Comparison of ENCODE assay signal across 15 cellular contexts in genomic region chr16:52573365-52574104, GRCh38. TPM values are rescaled to one million over a fixed set of nuclear protein-coding genes. Genes with fewer than 3 reads are reported as not detected.
DNase-seq lines count a peak whose midpoint lies in the region; ATAC-seq and TF ChIP-seq lines count a peak whose summit lies in the region.
"Had no signal": no experiment of that assay in that cellular context is flagged by ENCODE, and none has a peak within 500 bp of the region (broad histone marks: within the 10 kb centered on the region; RNA-seq: fewer than 3 reads in every experiment).

No MANE protein-coding gene starts in this region.

- H3K36me3 ChIP-seq in muscle layer of duodenum (ENCODE audit: control insufficient read depth in 1 of 2, insufficient read depth in 2 of 2, low read length in 2 of 2) (no peaks in the 10 kb centered on the region), gastroesophageal sphincter (no peaks in the 10 kb centered on the region)

- no peaks in the 10 kb centered on the region for H3K36me3 Mint-ChIP-seq in natural killer cell treated with Interleukin-12 subunit alpha and Interleukin-12 subunit beta and Interleukin-15 and Interleukin-18, amount 100 ng/mL, for 72 hours
- H3K36me3 Mint-ChIP-seq: T-cell had no signal

- no peak overlapping the region for H3K4me3 ChIP-seq in muscle layer of duodenum (ENCODE audit: low read depth in 1 of 2, low read length in 2 of 2)
- no peak overlapping the region for H3K4me3 ChIP-seq in gastroesophageal sphincter

- no peaks in the 10 kb centered on the region for H3K27me3 Mint-ChIP-seq in natural killer cell treated with Interleukin-12 subunit alpha and Interleukin-12 subunit beta and Interleukin-15 and Interleukin-18, amount 100 ng/mL, for 72 hours
- H3K27me3 Mint-ChIP-seq: stimulated activated naive CD8-positive, alpha-beta T cell treated with anti-CD3 and anti-CD28 coated beads, Interleukin-15, Interleukin-2, amounts not matched to agents 100 ng/mL and 50 ng/mL, for 24 hours; T-cell had no signal

- H3K27ac ChIP-seq in muscle layer of duodenum (ENCODE audit: low read length) (peak overlapping the region; percentile 56), gastroesophageal sphincter (no peak overlapping the region)

- no peaks in the 10 kb centered on the region for H3K4me1 Mint-ChIP-seq in natural killer cell treated with Interleukin-12 subunit alpha and Interleukin-12 subunit beta and Interleukin-15 and Interleukin-18, amount 100 ng/mL, for 72 hours (ENCODE audit: low read depth in 2 of 2)
- H3K4me1 Mint-ChIP-seq: T-cell had no signal

- TF ChIP-seq EP300 in gastroesophageal sphincter (IDR thresholded peaks at IDR 0.05), result no peak

- peaks cover 0 to 2% of the 10 kb centered on the region in 2 donors for H3K4me1 ChIP-seq in muscle layer of duodenum (ENCODE audit: control insufficient read depth in 1 of 2, insufficient read depth in 2 of 2, low read length in 2 of 2)
- H3K4me1 ChIP-seq in gastroesophageal sphincter, result no peaks in the 10 kb centered on the region

- no peak for TF ChIP-seq CTCF in gastroesophageal sphincter (IDR thresholded peaks at IDR 0.05)

- H3K9me3 Mint-ChIP-seq in natural killer cell treated with Interleukin-12 subunit alpha and Interleukin-12 subunit beta and Interleukin-15 and Interleukin-18, amount 100 ng/mL, for 72 hours, result peaks cover 13% of the 10 kb centered on the region

- ATAC-seq in GM18907 (IDR thresholded peaks at IDR 0.05; ENCODE audit: unreplicated experiment), result peak; percentile 99
- ATAC-seq in HG02678 (IDR thresholded peaks at IDR 0.05; ENCODE audit: unreplicated experiment), result peak; percentile 95
- no peak for ATAC-seq in gastroesophageal sphincter
- no peak for ATAC-seq in natural killer cell treated with Interleukin-12 subunit alpha and Interleukin-12 subunit beta and Interleukin-15 and Interleukin-18, amount 100 ng/mL, for 72 hours
- ATAC-seq: T-cell had no signal

- H3K4me3 Mint-ChIP-seq in natural killer cell treated with Interleukin-12 subunit alpha and Interleukin-12 subunit beta and Interleukin-15 and Interleukin-18, amount 100 ng/mL, for 72 hours, result no peak overlapping the region
- H3K4me3 Mint-ChIP-seq: stimulated activated naive CD8-positive, alpha-beta T cell treated with anti-CD3 and anti-CD28 coated beads, Interleukin-15, Interleukin-2, amounts not matched to agents 100 ng/mL and 50 ng/mL, for 24 hours; T-cell had no signal

- no peak overlapping the region for H3K27ac Mint-ChIP-seq in natural killer cell treated with Interleukin-12 subunit alpha and Interleukin-12 subunit beta and Interleukin-15 and Interleukin-18, amount 100 ng/mL, for 72 hours
- H3K27ac Mint-ChIP-seq: stimulated activated naive CD8-positive, alpha-beta T cell treated with anti-CD3 and anti-CD28 coated beads, Interleukin-15, Interleukin-2, amounts not matched to agents 100 ng/mL and 50 ng/mL, for 24 hours; T-cell had no signal

- TF ChIP-seq POLR2A in gastroesophageal sphincter (IDR thresholded peaks at IDR 0.05), result no peak

- H3K27me3 ChIP-seq in muscle layer of duodenum (ENCODE audit: low read depth, low read length) (no peaks in the 10 kb centered on the region), gastroesophageal sphincter (no peaks in the 10 kb centered on the region)

- 83% methylated on average over 5 to 6 of the region's 6 CpGs for whole genome bisulfite sequencing in gastroesophageal sphincter (ENCODE audit: low coverage in 1 of 2), 2 donors

- H3K9me3 ChIP-seq in muscle layer of duodenum (ENCODE audit: control insufficient read depth in 1 of 2, low read length in 2 of 2), result no peaks in the 10 kb centered on the region
- no peaks in the 10 kb centered on the region for H3K9me3 ChIP-seq in gastroesophageal sphincter

- DNase-seq in NCI-H748 treated with DMSO at 0.1 percent for 48 hours (lab: John Stamatoyannopoulos, UW) (peak; percentile 50), NCI-H2107 (lab: John Stamatoyannopoulos, UW) (no peak), NCI-H1092 (lab: John Stamatoyannopoulos, UW) (no peak)
- DNase-seq in natural killer cell treated with Interleukin-12 subunit alpha and Interleukin-12 subunit beta and Interleukin-15 and Interleukin-18, amount 100 ng/mL, for 72 hours (ENCODE audit: low spot score), result no peak
- DNase-seq: effector memory CD4-positive, alpha-beta T cell; hippocampal formation; NK-92 treated with Interleukin-12 subunit alpha and Interleukin-12 subunit beta, amount 100 ng/mL, for 24 hours; T-cell had no signal

RNA-seq across cellular contexts. Expression of gene TOX3, which starts 26.6 kb away (rescaled TPM):
- total RNA-seq in gastroesophageal sphincter, result 1 to 10 TPM in 2 of 4 donors, under 1 TPM in 1, not detected in 1; 0.12 to 4.8 (median 2.0) TPM
- total RNA-seq in natural killer cell treated with Interleukin-12 subunit alpha and Interleukin-12 subunit beta and Interleukin-15 and Interleukin-18, amount 100 ng/mL, for 72 hours, result not detected
- total RNA-seq: activated CD8-positive, alpha-beta memory T cell treated with anti-CD3 and anti-CD28 coated beads for 36 hours; M059J had no signal

Comparison
In these comparisons a context has a peak if more than half of its experiments do, and no peak if none do; other contexts are left out.
1. ATAC-seq: peak in GM18907 (single experiment) and HG02678 (single experiment); none in gastroesophageal sphincter (single experiment) and natural killer cell treated with Interleukin-12 subunit alpha and Interleukin-12 subunit beta and Interleukin-15 and Interleukin-18, amount 100 ng/mL, for 72 hours (0 of 2).